Comparison of ENCODE assay signal across 2 cellular contexts in genomic region chr5:150329038-150329437, GRCh38.
A peak's percentile ranks its signal among the peaks of the same experiment; 100 is the strongest.
TF ChIP-seq lines count a peak whose summit lies in the region.

No MANE protein-coding gene starts in this region.

TF ChIP-seq in HEK293, 187 proteins besides CTCF, POLR2A, EP300 and RAD21:
- peak; percentile 64 for TF ChIP-seq ZNF623 (tag by site-specific recombination; IDR thresholded peaks at IDR 0.05)
- no peak for TF ChIP-seq KLF7 (tag by site-specific recombination; IDR thresholded peaks at IDR 0.05; ENCODE audit: borderline replicate concordance)
- no peak for TF ChIP-seq ZNF510 (tag by site-specific recombination; IDR thresholded peaks at IDR 0.05; ENCODE audit: insufficient replicate concordance)
- TF ChIP-seq HOXC10 (CRISPR knock-in tag; IDR thresholded peaks at IDR 0.05): no peak
- no peak for TF ChIP-seq RBAK (tag by site-specific recombination; IDR thresholded peaks at IDR 0.05)
- TF ChIP-seq ZNF350 (tag by site-specific recombination; IDR thresholded peaks at IDR 0.05): no peak
- TF ChIP-seq TCF7L2 (IDR thresholded peaks at IDR 0.05; ENCODE audit: borderline replicate concordance, low read depth, low read length): no peak
- no peak for TF ChIP-seq YY1 (tag by site-specific recombination; IDR thresholded peaks at IDR 0.05)

TF ChIP-seq in K562, 482 proteins besides CTCF, POLR2A, EP300 and RAD21 (continues in another document):
- TF ChIP-seq BHLHE40 (IDR thresholded peaks at IDR 0.05; ENCODE audit: low read length): 0 out of 2 replicates have a peak, but pooled peaks have one; percentile 28
- TF ChIP-seq ETV1 (tag; conservative IDR thresholded peaks at IDR 0.05; ENCODE audit: low read depth): 0 out of 2 replicates have a peak, but pooled peaks have one; percentile 42
- TF ChIP-seq NR2C1 (IDR thresholded peaks at IDR 0.05): no peak
- TF ChIP-seq NR2C1 (tag; IDR thresholded peaks at IDR 0.05): 0 out of 2 replicates have a peak, but pooled peaks have one; percentile 25
- TF ChIP-seq ZFP36 (IDR thresholded peaks at IDR 0.05; ENCODE audit: low read depth, low read length, partially characterized antibody): peak; percentile 29
- no peak for TF ChIP-seq IRF9 (tag; IDR thresholded peaks at IDR 0.05)
- peak; percentile 41; the same call in 1 of the 2 replicates for TF ChIP-seq FOXJ2 (tag; IDR thresholded peaks at IDR 0.05)
- no peak for TF ChIP-seq NCOA4 (IDR thresholded peaks at IDR 0.05; ENCODE audit: partially characterized antibody)
- TF ChIP-seq ZNF24 (IDR thresholded peaks at IDR 0.05): peak; percentile 59; the same call in 1 of the 2 replicates
- TF ChIP-seq PBX2 (CRISPR knock-in tag; IDR thresholded peaks at IDR 0.05; ENCODE audit: low read depth): no peak
- TF ChIP-seq PBX2 (tag; conservative IDR thresholded peaks at IDR 0.05; ENCODE audit: low read depth): peak; percentile 23; the same call in 1 of the 2 replicates
- no peak for TF ChIP-seq SAFB (IDR thresholded peaks at IDR 0.05; ENCODE audit: borderline replicate concordance, low read depth, low read length)
- 0 out of 2 replicates have a peak, but pooled peaks have one; percentile 63 for TF ChIP-seq SMAD3 (CRISPR knock-in tag; conservative IDR thresholded peaks at IDR 0.05)
- 0 out of 2 replicates have a peak, but pooled peaks have one; percentile 55 for TF ChIP-seq TFE3 (CRISPR knock-in tag; IDR thresholded peaks at IDR 0.05)
- TF ChIP-seq RREB1 (CRISPR knock-in tag; IDR thresholded peaks at IDR 0.05): 0 out of 2 replicates have a peak, but pooled peaks have one; percentile 23
- TF ChIP-seq FOXK2 (conservative IDR thresholded peaks at IDR 0.05 in 1 of 2, IDR thresholded peaks at IDR 0.05 in 1 of 2; ENCODE audit: low read depth in 2 of 2): 0 out of 4 replicates have a peak, but pooled peaks of 1 of the 2 experiments have one; percentile 14
- no peak for TF ChIP-seq BCLAF1 (IDR thresholded peaks at IDR 0.05; ENCODE audit: borderline replicate concordance in 1 of 2, control insufficient read depth in 1 of 2, low read depth in 2 of 2, low read length in 1 of 2)
- peak; percentile 17; the same call in 1 of the 2 replicates for TF ChIP-seq RFX1 (IDR thresholded peaks at IDR 0.05)
- TF ChIP-seq ZNF75A (CRISPR knock-in tag; IDR thresholded peaks at IDR 0.05): no peak
- no peak for TF ChIP-seq ZBTB7A (IDR thresholded peaks at IDR 0.05; ENCODE audit: borderline replicate concordance, control insufficient read depth, low read depth, low read length)
- TF ChIP-seq DEAF1 (CRISPR knock-in tag; IDR thresholded peaks at IDR 0.05): peak; percentile 29; the same call in 1 of the 2 replicates
- 0 out of 2 replicates have a peak, but pooled peaks have one; percentile 50 for TF ChIP-seq ZBTB12 (CRISPR knock-in tag; IDR thresholded peaks at IDR 0.05)
- TF ChIP-seq JUND (IDR thresholded peaks at IDR 0.05; ENCODE audit: borderline replicate concordance, low read depth, low read length): no peak
- TF ChIP-seq JUND (tag; IDR thresholded peaks at IDR 0.05; ENCODE audit: borderline replicate concordance, low read depth, low read length): peak; percentile 28; the same call in 1 of the 3 replicates
- TF ChIP-seq ZNF175 (CRISPR knock-in tag; IDR thresholded peaks at IDR 0.05; ENCODE audit: low read depth): peak; percentile 61; the same call in 1 of the 2 replicates
- TF ChIP-seq ZFX (CRISPR knock-in tag; IDR thresholded peaks at IDR 0.05): no peak
- no peak for TF ChIP-seq PHB2 (IDR thresholded peaks at IDR 0.05; ENCODE audit: low read depth)
- no peak for TF ChIP-seq NR0B1 (IDR thresholded peaks at IDR 0.05; ENCODE audit: partially characterized antibody)
- peak; percentile 17; the same call in 1 of the 2 replicates for TF ChIP-seq CTBP1 (IDR thresholded peaks at IDR 0.05; ENCODE audit: borderline replicate concordance)
- peak; percentile 37; the same call in 1 of the 2 replicates for TF ChIP-seq ZNF766 (CRISPR knock-in tag; conservative IDR thresholded peaks at IDR 0.05)
- TF ChIP-seq ZNF449 (CRISPR knock-in tag; IDR thresholded peaks at IDR 0.05): 0 out of 2 replicates have a peak, but pooled peaks have one; percentile 35
